Comparison of ENCODE assay signal across 1 cellular context in genomic region chr17:63775420-63775819, GRCh38.
TF ChIP-seq lines count a peak whose summit lies in the region.

No MANE protein-coding gene starts in this region.

TF ChIP-seq in WTC11, 78 proteins besides CTCF, POLR2A, EP300 and RAD21 (continued from another document):
- TF ChIP-seq PREB (CRISPR knock-in tag; IDR thresholded peaks at IDR 0.05; ENCODE audit: borderline replicate concordance): no peak
- TF ChIP-seq FOXP4 (CRISPR knock-in tag; IDR thresholded peaks at IDR 0.05): no peak
- no peak for TF ChIP-seq ERG (CRISPR knock-in tag; IDR thresholded peaks at IDR 0.05)
- TF ChIP-seq FOXJ3 (CRISPR knock-in tag; IDR thresholded peaks at IDR 0.05; ENCODE audit: borderline replicate concordance): no peak
- no peak for TF ChIP-seq USF2 (CRISPR knock-in tag; IDR thresholded peaks at IDR 0.05)
- no peak for TF ChIP-seq NR3C1 (CRISPR knock-in tag; conservative IDR thresholded peaks at IDR 0.05; ENCODE audit: low read depth)
TF ChIP-seq in WTC11: peak in this region for 0.
